9 cellular contexts compared by ENCODE assay signal in genomic region chr11:48020092-48020755, GRCh38. TPM values are rescaled to one million over a fixed set of nuclear protein-coding genes. Genes with fewer than 3 reads are reported as not detected.
DNase-seq lines count a peak whose midpoint lies in the region; ATAC-seq lines count a peak whose summit lies in the region.
"Had no signal": no experiment of that assay in that cellular context is flagged by ENCODE, and none has a peak within 500 bp of the region (broad histone marks: within the 10 kb centered on the region; RNA-seq: fewer than 3 reads in every experiment).

No MANE protein-coding gene starts in this region.

- WGBS in neuronal stem cell (ENCODE audit: extremely low coverage in 2 of 2, insufficient read length in 2 of 2, insufficient replicate concordance in 1 of 2), 2 donors: 100% methylated on average over 3 of the region's 17 CpGs; no CpG with 5 or more reads in 1 of the 2 donors

- no peak overlapping the region for H3K18ac ChIP-seq in neuronal stem cell (ENCODE audit: low read length)

- H3K4ac ChIP-seq in neuronal stem cell (ENCODE audit: low read length): no peak overlapping the region

- H3K27me3 ChIP-seq in neuronal stem cell (ENCODE audit: control insufficient read depth in 3 of 3, insufficient read depth in 3 of 3, low read depth in 1 of 3, low read length in 3 of 3): no peaks in the 10 kb centered on the region

- no peak overlapping the region for H3K14ac ChIP-seq in neuronal stem cell (ENCODE audit: low read length)

- H3K27ac ChIP-seq in neuronal stem cell (replicated peaks; ENCODE audit: low read length): no peak overlapping the region
- H3K27ac ChIP-seq: epithelial cell of prostate had no signal

- peak; percentile 44 for ATAC-seq in HG03139 (IDR thresholded peaks at IDR 0.05; ENCODE audit: unreplicated experiment)

- H3K23ac ChIP-seq in neuronal stem cell (ENCODE audit: low read depth, low read length, poor library complexity): no peak overlapping the region

- peak; percentile 25 for DNase-seq in activated CD8-positive, alpha-beta memory T cell treated with anti-CD3 and anti-CD28 coated beads, Interleukin-2, amount 50 U/mL, for 4 hours
- DNase-seq in activated CD8-positive, alpha-beta memory T cell treated with anti-CD3 and anti-CD28 coated beads for 24 hours: no peak
- DNase-seq in activated CD4-positive, alpha-beta T cell treated with anti-CD3 and anti-CD28 coated beads, Interleukin-2, amount 10 ng/mL, durations not matched to agents 7 days and 5 days: no peak
- DNase-seq in neuronal stem cell (ENCODE audit: low spot score): no peak
- DNase-seq in NCI-H2227 treated with DMSO at 0.1 percent for 48 hours (lab: John Stamatoyannopoulos, UW): no peak
- no peak for DNase-seq in HT-29 (ENCODE audit: low spot score)
- no peak for DNase-seq in GOT3 (lab: John Stamatoyannopoulos, UW)

- H3K36me3 ChIP-seq in neuronal stem cell (replicated peaks in 1 of 2; ENCODE audit: control insufficient read depth in 2 of 2, insufficient read depth in 2 of 2, low read length in 2 of 2): no peaks in the 10 kb centered on the region

- H2BK5ac ChIP-seq in neuronal stem cell (ENCODE audit: low read length): no peak overlapping the region

- H3K27ac Mint-ChIP-seq in activated CD4-positive, alpha-beta T cell treated with anti-CD3 and anti-CD28 coated beads, Interleukin-2, amount 10 ng/mL, durations not matched to agents 7 days and 5 days: peak overlapping the region; percentile 75

- no peaks in the 10 kb centered on the region for H3K9me3 ChIP-seq in neuronal stem cell (replicated peaks in 1 of 2; ENCODE audit: control insufficient read depth in 2 of 2, insufficient read depth in 1 of 2, low read depth in 1 of 2, low read length in 2 of 2)

- no peak overlapping the region for H3K9ac ChIP-seq in neuronal stem cell (ENCODE audit: low read depth, low read length, poor library complexity)

- H3K9me3 Mint-ChIP-seq in activated CD4-positive, alpha-beta T cell treated with anti-CD3 and anti-CD28 coated beads, Interleukin-2, amount 10 ng/mL, durations not matched to agents 7 days and 5 days: no peaks in the 10 kb centered on the region

- no peaks in the 10 kb centered on the region for H3K79me1 ChIP-seq in neuronal stem cell (ENCODE audit: low read depth, low read length)

- H2BK15ac ChIP-seq in neuronal stem cell (ENCODE audit: low read length): no peak overlapping the region

- no peak overlapping the region for H3K4me2 ChIP-seq in neuronal stem cell (ENCODE audit: insufficient read depth, low read length, poor library complexity, severe bottlenecking)

- H2BK120ac ChIP-seq in neuronal stem cell (ENCODE audit: low read depth, low read length): no peak overlapping the region

- POLR2A ChIA-PET in activated CD4-positive, alpha-beta T cell treated with anti-CD3 and anti-CD28 coated beads, Interleukin-2, amount 10 ng/mL, durations not matched to agents 7 days and 5 days (lab: Charles Lee): no interaction called here

- H3K27me3 Mint-ChIP-seq in activated CD4-positive, alpha-beta T cell treated with anti-CD3 and anti-CD28 coated beads, Interleukin-2, amount 10 ng/mL, durations not matched to agents 7 days and 5 days: no peaks in the 10 kb centered on the region

- H4K91ac ChIP-seq in neuronal stem cell (ENCODE audit: low read depth, low read length, poor library complexity): no peak overlapping the region

- H3K4me1 ChIP-seq in neuronal stem cell (ENCODE audit: control insufficient read depth in 2 of 2, insufficient read depth in 1 of 2, low read depth in 1 of 2, low read length in 2 of 2): peaks cover 19 to 33% of the 10 kb centered on the region in 2 donors

- H2BK12ac ChIP-seq in neuronal stem cell (ENCODE audit: low read length): no peak overlapping the region

- no peak overlapping the region for H2AFZ ChIP-seq in neuronal stem cell (ENCODE audit: low read length)

- peaks cover 54% of the 10 kb centered on the region for H3K36me3 Mint-ChIP-seq in activated CD4-positive, alpha-beta T cell treated with anti-CD3 and anti-CD28 coated beads, Interleukin-2, amount 10 ng/mL, durations not matched to agents 7 days and 5 days (ENCODE audit: low read depth)

- peaks cover 79% of the 10 kb centered on the region for H3K4me1 Mint-ChIP-seq in activated CD4-positive, alpha-beta T cell treated with anti-CD3 and anti-CD28 coated beads, Interleukin-2, amount 10 ng/mL, durations not matched to agents 7 days and 5 days

- no peak overlapping the region for H3K4me3 Mint-ChIP-seq in activated CD4-positive, alpha-beta T cell treated with anti-CD3 and anti-CD28 coated beads, Interleukin-2, amount 10 ng/mL, durations not matched to agents 7 days and 5 days

- H2AK5ac ChIP-seq in neuronal stem cell (ENCODE audit: low read depth, low read length): peak overlapping the region; percentile 3

- H3K4me3 ChIP-seq in neuronal stem cell (ENCODE audit: low read length in 2 of 2): no peak overlapping the region

- CTCF ChIA-PET in activated CD4-positive, alpha-beta T cell treated with anti-CD3 and anti-CD28 coated beads, Interleukin-2, amount 10 ng/mL, durations not matched to agents 7 days and 5 days (lab: Charles Lee): interaction anchor here (0.6 to 4.0 kb wide), 10 partner anchors 9 to 158 kb away, joined by 3 to 11 read pairs (median 4); no protein-coding TSS in a partner anchor

- H4K8ac ChIP-seq in neuronal stem cell (ENCODE audit: low read depth, low read length): no peak overlapping the region

RNA-seq across cellular contexts. Expression of gene PTPRJ, which starts 39.9 kb away (rescaled TPM):
- 10 to 100 TPM; 75.2 to 81.3 TPM for total RNA-seq in activated CD4-positive, alpha-beta T cell treated with anti-CD3 and anti-CD28 coated beads, Interleukin-2, amount 10 ng/mL, durations not matched to agents 7 days and 5 days
- polyA plus RNA-seq in neuronal stem cell (2013, experiment 1 of 2): 12.6 TPM
- 12.9 TPM for polyA plus RNA-seq in neuronal stem cell (2013, experiment 2 of 2)
- 11.6 and 16.3 TPM in 2 replicates for total RNA-seq in HT-29 (2014; rRNA removed; shearing (Covaris generic))
